8 cellular contexts compared by ENCODE assay signal in genomic region chr11:2691991-2692841, GRCh38. TPM values are rescaled to one million over a fixed set of nuclear protein-coding genes. Genes with fewer than 3 reads are reported as not detected.
DNase-seq lines count a peak whose midpoint lies in the region; ATAC-seq, FAIRE-seq and TF ChIP-seq lines count a peak whose summit lies in the region.

No MANE protein-coding gene starts in this region.

- no peak overlapping the region for H3K4me3 ChIP-seq in GM12864 (ENCODE audit: low read depth, low read length)
- no peak overlapping the region for H3K4me3 ChIP-seq in NB4 (ENCODE audit: low read depth, low read length)
- no peak overlapping the region for H3K4me3 ChIP-seq in K562

- no peak for TF ChIP-seq EP300 in K562 (IDR thresholded peaks at IDR 0.05; ENCODE audit: low read length)

- TF ChIP-seq CTCF in GM12864 (IDR thresholded peaks at IDR 0.05; ENCODE audit: low read depth, low read length, missing control alignments): peak; percentile 33
- TF ChIP-seq CTCF in NB4 (IDR thresholded peaks at IDR 0.05; ENCODE audit: low read depth, low read length): peak; percentile 26
- TF ChIP-seq CTCF in K562 (IDR thresholded peaks at IDR 0.05 in 2 of 3, conservative IDR thresholded peaks at IDR 0.05 in 1 of 3; ENCODE audit: insufficient read depth in 2 of 3, low read depth in 1 of 3, low read length in 3 of 3): peak; percentile 28 to 47 (median 36); a peak in 4 of 6 replicates
- TF ChIP-seq CTCF in neural crest cell (conservative IDR thresholded peaks at IDR 0.05): peak; percentile 58

- H3K4me1 ChIP-seq in K562 (replicated peaks in 1 of 2; ENCODE audit: control insufficient read depth in 2 of 2, insufficient read depth in 2 of 2, low read length in 2 of 2): peaks cover 5 to 11% of the 10 kb centered on the region in 2 experiments; a peak in 4 of 5 replicates

- H3K9me1 ChIP-seq in K562 (ENCODE audit: control insufficient read depth, insufficient read depth, low read length): peaks cover 12% of the 10 kb centered on the region

- peak in 1 of 2 experiments; percentile 41; a peak in 2 of 4 replicates for TF ChIP-seq RAD21 in K562 (CRISPR knock-in tag; conservative IDR thresholded peaks at IDR 0.05 in 1 of 2, IDR thresholded peaks at IDR 0.05 in 1 of 2)

- no peak overlapping the region for H3K9ac ChIP-seq in K562 (ENCODE audit: insufficient read depth in 1 of 2, low read depth in 2 of 2, low read length in 2 of 2)

- CTCF ChIA-PET in K562 (lab: Yijun Ruan, JAX; ENCODE audit: low intra/inter-chr PET ratio): no interaction called here

- peaks cover 79% of the 10 kb centered on the region for H4K20me1 ChIP-seq in K562 (replicated peaks; ENCODE audit: control insufficient read depth, insufficient read depth, low read length)

- no peak overlapping the region for H3K27ac Mint-ChIP-seq in neural crest cell (ENCODE audit: unreplicated experiment)

- FAIRE-seq in K562 (lab: Jason Lieb, UNC): no peak

- 75% methylated on average over 3 of the region's 3 CpGs for WGBS in K562 (ENCODE audit: insufficient coverage, low coverage, missing lambda C conversion rate)

- peaks cover 89% of the 10 kb centered on the region for H3K36me3 ChIP-seq in K562 (ENCODE audit: control insufficient read depth, insufficient read depth, low read length)

- H3K9me3 ChIP-seq in K562 (replicated peaks; ENCODE audit: control insufficient read depth, insufficient read depth, low read depth, low read length): no peaks in the 10 kb centered on the region

- TF ChIP-seq POLR2A in NB4 (IDR thresholded peaks at IDR 0.05; ENCODE audit: extremely low read depth, insufficient read length) (no peak), K562 (conservative IDR thresholded peaks at IDR 0.05) (no peak)

- no peaks in the 10 kb centered on the region for H3K27me3 ChIP-seq in K562 (ENCODE audit: control insufficient read depth in 2 of 2, insufficient read depth in 2 of 2, low read length in 2 of 2)

- no peaks in the 10 kb centered on the region for H3K36me3 Mint-ChIP-seq in neural crest cell (ENCODE audit: low read depth)

- H3K4me3 Mint-ChIP-seq in neural crest cell: no peak overlapping the region

- intact Hi-C loops in K562 (cut with micrococcal nuclease): loop anchor here (10.0 kb wide), 1 partner anchor 157 kb away; no protein-coding TSS in a partner anchor

- DNase-seq in GM12864 (ENCODE audit: low read depth): no peak
- no peak for DNase-seq in NB4 (ENCODE audit: low read depth)
- DNase-seq in K562 (ENCODE audit: extremely low read depth in 1 of 4, low spot score in 3 of 4): peak in 1 of 4 experiments; percentile 34
- no peak for DNase-seq in neural crest cell (ENCODE audit: low read depth, low spot score)

- H3K27me3 Mint-ChIP-seq in neural crest cell (ENCODE audit: low read depth): no peaks in the 10 kb centered on the region

- H3K79me2 ChIP-seq in K562 (ENCODE audit: control insufficient read depth, insufficient read depth, low read length): peaks cover 99% of the 10 kb centered on the region

- ATAC-seq in K562 (0 out of 3 replicates have a peak, but pooled peaks have one; percentile 17), HG02571 (IDR thresholded peaks at IDR 0.05; ENCODE audit: unreplicated experiment) (no peak), GM19452 (IDR thresholded peaks at IDR 0.05; ENCODE audit: unreplicated experiment) (no peak), HG03196 (IDR thresholded peaks at IDR 0.05; ENCODE audit: unreplicated experiment) (no peak), GM18870 (IDR thresholded peaks at IDR 0.05; ENCODE audit: unreplicated experiment) (no peak)

- no peak overlapping the region for H3K27ac ChIP-seq in K562 (ENCODE audit: extremely low read depth, low read depth, low read length)

- H2AFZ ChIP-seq in K562 (ENCODE audit: low read depth, low read length): no peak overlapping the region

- POLR2A ChIA-PET in K562 (lab: Yijun Ruan, JAX): interaction anchor here (0.6 to 1.4 kb wide), 3 partner anchors 9 to 251 kb away, joined by 3 to 5 read pairs (median 4); no protein-coding TSS in a partner anchor

- peaks cover 71% of the 10 kb centered on the region for H3K4me1 Mint-ChIP-seq in neural crest cell

- no peaks in the 10 kb centered on the region for H3K9me3 Mint-ChIP-seq in neural crest cell

- in situ Hi-C loops in K562 (cut with MboI): no loop called here

- BruUV-seq in K562 (replicated peaks; lab: Mats Ljungman, UMichigan): no TSS peak

- H3K4me2 ChIP-seq in K562 (ENCODE audit: insufficient read depth, low read length): no peak overlapping the region

TF ChIP-seq in K562, 482 proteins besides CTCF, POLR2A, EP300 and RAD21 (continues in another document):
- TF ChIP-seq PHB (CRISPR knock-in tag; IDR thresholded peaks at IDR 0.05): no peak

RNA-seq across cellular contexts. Expression of gene KCNQ1OT1, which starts 7.6 kb away (rescaled TPM):
- total RNA-seq in K562 (2011; cell fraction: chromatin; rRNA removed; ENCODE audit: low replicate concordance): 32.7 and 48.2 TPM in 2 replicates
- 15.8 and 20.9 TPM in 2 replicates for total RNA-seq in K562 (2011; cell fraction: nucleolus; rRNA removed)
- 36.4 and 61.6 TPM in 2 replicates for total RNA-seq in K562 (2011; cell fraction: nucleoplasm; rRNA removed)
- total RNA-seq in K562 (2014; rRNA removed): 1.2 and 1.3 TPM in 2 replicates
- total RNA-seq in K562 (2014; rRNA removed; fragmentation: Illumina TruSeq; extraction: Trizol): 2.0 TPM in 2 replicates
- total RNA-seq in K562 (2015; rRNA removed; fragmentation: Illumina TruSeq; extraction: Trizol): 2.2 and 2.3 TPM in 2 replicates
- total RNA-seq in K562 (2021): 1.4 and 1.7 TPM in 2 replicates
- polyA plus RNA-seq in K562 (2011; rRNA removed): 0.74 and 0.92 TPM in 2 replicates
- 0.06 and 0.15 TPM in 2 replicates for polyA plus RNA-seq in K562 (2011; cell fraction: cytosol; rRNA removed)
- 5.9 and 6.5 TPM in 2 replicates for polyA plus RNA-seq in K562 (2011; cell fraction: nucleus; rRNA removed)
- polyA plus RNA-seq in K562 (2012): 0.38 and 0.66 TPM in 2 replicates
- 0.48 and 0.51 TPM in 2 replicates for polyA plus RNA-seq in K562 (2014; fragmentation: Illumina TruSeq; extraction: Trizol)
- under 1 TPM; 0.04 to 0.17 TPM for polyA plus RNA-seq in K562 (2014; fragmentation: Nextera tagmentation; extraction: Ambion mirVana)
- polyA plus RNA-seq in K562 (2014; rRNA removed): 0.50 and 0.64 TPM in 2 replicates
- polyA minus RNA-seq in K562 (2011; rRNA and poly(A)+ RNA removed): 7.7 and 12.9 TPM in 2 replicates
- polyA minus RNA-seq in K562 (2011; cell fraction: cytosol; rRNA and poly(A)+ RNA removed): 0.48 and 1.0 TPM in 2 replicates
- 15.9 and 28.0 TPM in 2 replicates for polyA minus RNA-seq in K562 (2011; cell fraction: nucleus; rRNA and poly(A)+ RNA removed)
- total RNA-seq in neural crest cell: 2.3 TPM in 2 replicates
